Comparison of ENCODE assay signal across 26 cellular contexts in the genomic region with DNA sequence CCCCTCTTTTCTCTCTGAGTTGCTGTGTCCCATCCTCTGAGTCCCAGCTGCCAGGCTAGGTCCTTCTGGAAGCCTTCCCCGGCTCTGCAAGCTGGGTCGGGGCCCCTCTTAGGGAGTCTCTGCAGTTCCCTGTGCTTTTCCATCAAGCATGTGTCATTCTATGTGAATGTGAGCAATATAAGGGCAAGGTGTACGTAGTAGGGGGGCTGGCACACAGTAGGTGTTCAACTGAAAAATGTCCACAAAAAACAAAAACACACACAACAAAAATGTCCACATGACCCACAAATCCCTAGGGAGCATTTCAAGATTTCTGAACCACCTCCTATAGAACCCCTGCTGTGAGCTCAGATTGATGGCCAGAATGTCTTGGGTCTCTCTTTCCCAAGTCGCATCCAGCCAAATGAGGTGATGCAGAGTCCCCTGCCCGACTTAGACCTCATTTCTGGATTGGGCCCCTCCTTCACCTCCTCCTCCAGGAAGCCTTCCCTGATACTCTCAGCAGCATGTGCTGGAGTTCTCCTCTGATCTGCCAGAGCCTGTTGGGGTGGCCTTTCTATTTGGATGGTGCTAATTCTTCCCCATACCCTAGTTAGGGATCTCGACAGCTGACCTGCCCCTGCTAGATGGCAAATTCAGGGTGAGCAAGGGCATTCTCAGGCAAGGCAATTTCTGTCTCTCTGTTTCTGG.
"Had no signal": no experiment of that assay in that cellular context is flagged by ENCODE, and none has a peak within 500 bp of the region (broad histone marks: within the 10 kb centered on the region; RNA-seq: fewer than 3 reads in every experiment).

No MANE protein-coding gene starts in this region.

- H3K4me1 ChIP-seq: esophagus squamous epithelium, gastrocnemius medialis, heart right ventricle, left lung, lower lobe of right lung had no signal

- H3K27ac ChIP-seq: coronary artery, epithelial cell of prostate, esophagus squamous epithelium, gastrocnemius medialis, heart right ventricle, left lung, lower lobe of right lung had no signal

- FAIRE-seq: colon, endometrium, islet of Langerhans, keratinocyte had no signal

- H3K36me3 ChIP-seq: esophagus squamous epithelium, gastrocnemius medialis, heart right ventricle, left lung, lower lobe of right lung had no signal

- DNase-seq: effector CD8-positive, alpha-beta T cell; effector memory CD8-positive, alpha-beta T cell; endodermal cell; erythroblast; esophagus squamous epithelium; foreskin fibroblast; gastrocnemius medialis; glutamatergic neuron; head of caudate nucleus; heart right ventricle; hippocampal formation; left cardiac atrium; left lung; left ventricle myocardium superior; lower lobe of right lung; mesenchymal stem cell; mucosa of descending colon had no signal

- H3K9me3 Mint-ChIP-seq: dendritic cell treated with granulocyte-macrophage colony-stimulating factor and Interleukin-4, amounts not matched to agents 40 ng/mL and 50 ng/mL, for 4 days; effector memory CD8-positive, alpha-beta T cell; endodermal cell; mesothelial cell of epicardium had no signal

- H3K4me1 Mint-ChIP-seq: mesothelial cell of epicardium had no signal

- H3K4me3 Mint-ChIP-seq: dendritic cell treated with granulocyte-macrophage colony-stimulating factor and Interleukin-4, amounts not matched to agents 40 ng/mL and 50 ng/mL, for 4 days; effector memory CD8-positive, alpha-beta T cell; endodermal cell; mesothelial cell of epicardium had no signal

- H3K27ac Mint-ChIP-seq: dendritic cell treated with granulocyte-macrophage colony-stimulating factor and Interleukin-4, amounts not matched to agents 40 ng/mL and 50 ng/mL, for 4 days; effector memory CD8-positive, alpha-beta T cell; endodermal cell; mesothelial cell of epicardium had no signal

- H3K4me3 ChIP-seq: coronary artery, esophagus squamous epithelium, gastrocnemius medialis, heart right ventricle, left lung, lower lobe of right lung, mucosa of descending colon had no signal

- H3K36me3 Mint-ChIP-seq: mesothelial cell of epicardium had no signal

- ATAC-seq: effector memory CD8-positive, alpha-beta T cell; esophagus mucosa; gastrocnemius medialis; heart right ventricle; left cardiac atrium; left lung; left ventricle myocardium superior; lower lobe of right lung; mucosa of descending colon had no signal

- H3K9me3 ChIP-seq: esophagus squamous epithelium, gastrocnemius medialis, heart right ventricle, left lung, lower lobe of right lung, mucosa of descending colon had no signal
